Comparison of ENCODE assay signal across 20 cellular contexts in genomic region chr4:115945026-115945425, GRCh38.
"Had no signal": no experiment of that assay in that cellular context is flagged by ENCODE, and none has a peak within 500 bp of the region (broad histone marks: within the 10 kb centered on the region; RNA-seq: fewer than 3 reads in every experiment).

No MANE protein-coding gene starts in this region.

- DNase-seq: IMR-90, Karpas-422, KG1, MG63, NCI-H1092, NCI-H1105 treated with DMSO at 0.1 percent for 48 hours, NCI-H1417 treated with DMSO at 0.1 percent for 48 hours, NCI-H146, NCI-H1694 treated with DMSO at 0.1 percent for 48 hours, NCI-H1930, NCI-H2081, NCI-H2107, NCI-H2227 treated with DMSO at 0.1 percent for 48 hours, NCI-H524, NCI-H526 treated with DMSO at 0.1 percent for 48 hours, NCI-H748 treated with DMSO at 0.1 percent for 48 hours, Right ventricle myocardium superior, RPMI8226, SIG-M5 had no signal

- ATAC-seq: HepG2 had no signal
